ENCODE assay signal across 8 cellular contexts in genomic region chr15:71743861-71744382, GRCh38.
DNase-seq lines count a peak whose midpoint lies in the region; ATAC-seq, FAIRE-seq and TF ChIP-seq lines count a peak whose summit lies in the region.

No MANE protein-coding gene starts in this region.

- peak; percentile 49 for FAIRE-seq in RCC 7860 (lab: Jason Lieb, UNC)

- H3K4me1 ChIP-seq in gastroesophageal sphincter: no peaks in the 10 kb centered on the region
- H3K4me1 ChIP-seq in psoas muscle: no peaks in the 10 kb centered on the region

- H3K27me3 ChIP-seq in gastroesophageal sphincter (no peaks in the 10 kb centered on the region), psoas muscle (ENCODE audit: insufficient read depth in 3 of 3, low read length in 2 of 3) (no peaks in the 10 kb centered on the region)

- H3K27ac ChIP-seq in gastroesophageal sphincter (no peak overlapping the region), psoas muscle (no peak overlapping the region)

- TF ChIP-seq POLR2A in gastroesophageal sphincter (IDR thresholded peaks at IDR 0.05): no peak
- TF ChIP-seq POLR2A in GM18505 (IDR thresholded peaks at IDR 0.05; ENCODE audit: borderline replicate concordance, extremely low read depth, insufficient read depth, insufficient read length): no peak

- H3K36me3 Mint-ChIP-seq in CD14-positive monocyte: no peaks in the 10 kb centered on the region
- H3K36me3 Mint-ChIP-seq in activated T-helper 2 cell treated with anti-CD3 and anti-CD28 coated beads, Interferon-gamma antibody, Interleukin-2, Interleukin-4, amounts not matched to agents 10 μg/mL and 5 μg/mL and 100 μg/mL, durations not matched to agents 14 hours and 24 hours and 36 hours (ENCODE audit: low read depth): no peaks in the 10 kb centered on the region

- DNase-seq in CD14-positive monocyte (ENCODE audit: low spot score): no peak
- peak; percentile 56 for DNase-seq in HEK293T (ENCODE audit: extremely low spot score)
- peak; percentile 28 for DNase-seq in RCC 7860 (ENCODE audit: low spot score)
- peak; percentile 17 for DNase-seq in activated T-helper 2 cell treated with anti-CD3 and anti-CD28 coated beads, Interferon-gamma antibody, Interleukin-2, Interleukin-4, amounts not matched to agents 10 μg/mL and 5 μg/mL and 100 μg/mL, durations not matched to agents 14 hours and 24 hours and 36 hours (ENCODE audit: low spot score)
- peak; percentile 42 to 61 for DNase-seq in psoas muscle

- 18 to 21% methylated on average over 6 of the region's 6 CpGs for WGBS in gastroesophageal sphincter (ENCODE audit: low coverage in 1 of 2), 2 donors
- 18 to 20% (median 20%) methylated on average over 6 of the region's 6 CpGs for WGBS in psoas muscle, 3 donors

- H3K36me3 ChIP-seq in gastroesophageal sphincter (peaks cover 0 to 13% of the 10 kb centered on the region in 2 donors), psoas muscle (ENCODE audit: insufficient read depth in 1 of 2, low read depth in 1 of 2) (no peaks in the 10 kb centered on the region)

- no peak for TF ChIP-seq EP300 in gastroesophageal sphincter (IDR thresholded peaks at IDR 0.05)

- CTCF ChIA-PET in HEK293T (lab: Yijun Ruan, JAX): interaction anchor here (0.6 to 3.1 kb wide), 27 partner anchors 9 to 441 kb away, joined by 3 to 42 read pairs (median 3); no protein-coding TSS in a partner anchor

- H3K9me3 ChIP-seq in gastroesophageal sphincter (no peaks in the 10 kb centered on the region), psoas muscle (no peaks in the 10 kb centered on the region)

- intact Hi-C loops in CD14-positive monocyte (cut with micrococcal nuclease): loop anchor here (2.0 to 10.0 kb wide), 3 partner anchors 57 to 411 kb away; no protein-coding TSS in a partner anchor
- intact Hi-C loops in activated T-helper 2 cell treated with anti-CD3 and anti-CD28 coated beads, Interferon-gamma antibody, Interleukin-2, Interleukin-4, amounts not matched to agents 10 μg/mL and 5 μg/mL and 100 μg/mL, durations not matched to agents 14 hours and 24 hours and 36 hours (cut with micrococcal nuclease): loop anchor here (1.0 kb wide), 2 partner anchors 57 to 412 kb away; no protein-coding TSS in a partner anchor
- intact Hi-C loops in psoas muscle (cut with DNase I): loop anchor here (2.0 to 10.0 kb wide), 3 partner anchors 57 to 411 kb away; no protein-coding TSS in a partner anchor

- TF ChIP-seq CTCF in CD14-positive monocyte (IDR thresholded peaks at IDR 0.05) (peak; percentile 86), gastroesophageal sphincter (IDR thresholded peaks at IDR 0.05) (peak; percentile 65 to 81 (median 74)), psoas muscle (IDR thresholded peaks at IDR 0.05) (peak; percentile 87)

- H3K4me3 Mint-ChIP-seq in CD14-positive monocyte: no peak overlapping the region
- no peak overlapping the region for H3K4me3 Mint-ChIP-seq in activated T-helper 2 cell treated with anti-CD3 and anti-CD28 coated beads, Interferon-gamma antibody, Interleukin-2, Interleukin-4, amounts not matched to agents 10 μg/mL and 5 μg/mL and 100 μg/mL, durations not matched to agents 14 hours and 24 hours and 36 hours (ENCODE audit: low read depth)

- H3K4me3 ChIP-seq in gastroesophageal sphincter: no peak overlapping the region
- no peak overlapping the region for H3K4me3 ChIP-seq in psoas muscle

- no peaks in the 10 kb centered on the region for H3K9me3 Mint-ChIP-seq in CD14-positive monocyte
- H3K9me3 Mint-ChIP-seq in activated T-helper 2 cell treated with anti-CD3 and anti-CD28 coated beads, Interferon-gamma antibody, Interleukin-2, Interleukin-4, amounts not matched to agents 10 μg/mL and 5 μg/mL and 100 μg/mL, durations not matched to agents 14 hours and 24 hours and 36 hours: no peaks in the 10 kb centered on the region

- POLR2A ChIA-PET in HEK293T (lab: Yijun Ruan, JAX): interaction anchor here (1.1 kb wide), 1 partner anchor 294 kb away, joined by 3 read pairs; no protein-coding TSS in a partner anchor

- H3K27ac Mint-ChIP-seq in CD14-positive monocyte: no peak overlapping the region
- H3K27ac Mint-ChIP-seq in activated T-helper 2 cell treated with anti-CD3 and anti-CD28 coated beads, Interferon-gamma antibody, Interleukin-2, Interleukin-4, amounts not matched to agents 10 μg/mL and 5 μg/mL and 100 μg/mL, durations not matched to agents 14 hours and 24 hours and 36 hours: no peak overlapping the region

- no peaks in the 10 kb centered on the region for H3K4me1 Mint-ChIP-seq in CD14-positive monocyte
- no peaks in the 10 kb centered on the region for H3K4me1 Mint-ChIP-seq in activated T-helper 2 cell treated with anti-CD3 and anti-CD28 coated beads, Interferon-gamma antibody, Interleukin-2, Interleukin-4, amounts not matched to agents 10 μg/mL and 5 μg/mL and 100 μg/mL, durations not matched to agents 14 hours and 24 hours and 36 hours (ENCODE audit: low read depth)

- peaks cover 0 to 7% (median 4%) of the 10 kb centered on the region in 3 donors for H3K27me3 Mint-ChIP-seq in CD14-positive monocyte (ENCODE audit: low read depth in 3 of 3)
- peaks cover 4% of the 10 kb centered on the region for H3K27me3 Mint-ChIP-seq in activated T-helper 2 cell treated with anti-CD3 and anti-CD28 coated beads, Interferon-gamma antibody, Interleukin-2, Interleukin-4, amounts not matched to agents 10 μg/mL and 5 μg/mL and 100 μg/mL, durations not matched to agents 14 hours and 24 hours and 36 hours (ENCODE audit: low read depth)

- no peak for ATAC-seq in gastroesophageal sphincter
- ATAC-seq in psoas muscle: peak in 2 of 4 donors; percentile 53 to 69
- no peak for ATAC-seq in GM19328 (IDR thresholded peaks at IDR 0.05; ENCODE audit: unreplicated experiment)
- ATAC-seq in GM18505 (IDR thresholded peaks at IDR 0.05; ENCODE audit: unreplicated experiment): no peak

TF ChIP-seq in HEK293T, 16 proteins besides CTCF, POLR2A, EP300 and RAD21:
- TF ChIP-seq ZNF384 (IDR thresholded peaks at IDR 0.05) (peak; percentile 99), HDGF (IDR thresholded peaks at IDR 0.05; ENCODE audit: borderline replicate concordance) (no peak)
- TF ChIP-seq, protein P1, sequence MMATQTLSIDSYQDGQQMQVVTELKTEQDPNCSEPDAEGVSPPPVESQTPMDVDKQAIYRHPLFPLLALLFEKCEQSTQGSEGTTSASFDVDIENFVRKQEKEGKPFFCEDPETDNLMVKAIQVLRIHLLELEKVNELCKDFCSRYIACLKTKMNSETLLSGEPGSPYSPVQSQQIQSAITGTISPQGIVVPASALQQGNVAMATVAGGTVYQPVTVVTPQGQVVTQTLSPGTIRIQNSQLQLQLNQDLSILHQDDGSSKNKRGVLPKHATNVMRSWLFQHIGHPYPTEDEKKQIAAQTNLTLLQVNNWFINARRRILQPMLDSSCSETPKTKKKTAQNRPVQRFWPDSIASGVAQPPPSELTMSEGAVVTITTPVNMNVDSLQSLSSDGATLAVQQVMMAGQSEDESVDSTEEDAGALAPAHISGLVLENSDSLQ (IDR thresholded peaks at IDR 0.05): peak; percentile 55
TF ChIP-seq in HEK293T: peak in this region for 2.
